ENCODE assay signal across 8 cellular contexts in the genomic region with DNA sequence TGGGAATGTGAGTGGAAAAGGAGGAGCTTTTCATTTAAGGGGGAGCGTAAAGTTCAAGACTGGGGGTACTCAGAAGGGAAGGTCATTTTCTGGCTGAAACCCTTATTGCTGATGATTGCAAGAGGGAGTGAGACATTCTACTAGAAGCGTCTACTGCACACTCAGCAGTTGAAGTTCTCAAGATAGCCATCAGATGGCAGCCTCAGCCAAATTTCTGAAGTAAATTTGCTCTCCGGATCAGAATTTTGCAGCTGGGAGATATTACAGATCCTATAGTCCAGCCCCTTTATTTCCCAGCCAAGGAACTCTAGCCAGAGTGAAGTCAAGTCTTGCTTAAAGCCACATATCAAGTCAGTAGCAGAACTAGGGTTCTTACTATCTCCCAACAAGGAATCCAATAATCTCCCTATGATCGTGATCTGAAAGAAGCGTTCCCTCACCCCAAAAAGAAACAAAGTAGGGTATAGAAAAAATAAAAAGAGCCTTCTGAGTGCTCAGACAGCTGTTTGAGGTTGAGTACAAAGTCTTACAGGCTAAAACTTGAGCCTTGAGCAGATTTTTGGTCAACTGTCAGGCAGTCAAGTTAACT. TPM values are rescaled to one million over a fixed set of nuclear protein-coding genes. Genes with fewer than 3 reads are reported as not detected.
DNase-seq lines count a peak whose midpoint lies in the region; ATAC-seq, FAIRE-seq and TF ChIP-seq lines count a peak whose summit lies in the region.

No MANE protein-coding gene starts in this region.

- no peak overlapping the region for H2AFZ ChIP-seq in fibroblast of lung (ENCODE audit: low read length)

- no peaks in the 10 kb centered on the region for H4K20me1 ChIP-seq in fibroblast of lung (ENCODE audit: control insufficient read depth, extremely low read depth, insufficient read depth, low read length)

- no peak overlapping the region for H3K4me3 ChIP-seq in fibroblast of lung (replicated peaks in 1 of 4; ENCODE audit: control extremely low read depth in 1 of 4, insufficient read depth in 1 of 4, low read depth in 3 of 4, low read length in 4 of 4)

- H3K9me3 ChIP-seq in fibroblast of lung (ENCODE audit: control insufficient read depth, insufficient read depth, low read depth, low read length), result no peaks in the 10 kb centered on the region

- no peak for ATAC-seq in HG02981 (IDR thresholded peaks at IDR 0.05; ENCODE audit: unreplicated experiment)
- no peak for ATAC-seq in activated CD4-positive, CD25-positive, alpha-beta regulatory T cell treated with anti-CD3 and anti-CD28 coated beads, Interleukin-2, amount 50 U/mL, for 24 hours

- H3K9ac ChIP-seq in fibroblast of lung (ENCODE audit: insufficient read depth, low read length), result no peak overlapping the region

- H3K4me2 ChIP-seq in fibroblast of lung (ENCODE audit: extremely low read depth, insufficient read depth, low read length), result no peak overlapping the region

- peak; percentile 52 for FAIRE-seq in GM12891 (lab: Jason Lieb, UNC)

- no peaks in the 10 kb centered on the region for H3K79me2 ChIP-seq in fibroblast of lung (ENCODE audit: control insufficient read depth, insufficient read depth, low read length)

- H3K27ac ChIP-seq in fibroblast of lung (ENCODE audit: insufficient read depth, low read length), result no peak overlapping the region

- no peaks in the 10 kb centered on the region for H3K36me3 ChIP-seq in fibroblast of lung (ENCODE audit: control insufficient read depth, insufficient read depth, low read length)

- H3K27me3 ChIP-seq in fibroblast of lung (ENCODE audit: control insufficient read depth, insufficient read depth, low read length), result peaks cover 11% of the 10 kb centered on the region

- no peak for TF ChIP-seq POLR2A in GM12891 (IDR thresholded peaks at IDR 0.05; ENCODE audit: low read depth, low read length)

- TF ChIP-seq CTCF in AG09319 (IDR thresholded peaks at IDR 0.05; ENCODE audit: low read depth, low read length), result peak; percentile 82
- peak; percentile 81 to 89 for TF ChIP-seq CTCF in fibroblast of lung (conservative IDR thresholded peaks at IDR 0.05 in 1 of 2, IDR thresholded peaks at IDR 0.05 in 1 of 2; ENCODE audit: low read depth in 1 of 2, low read length in 2 of 2)

- no peaks in the 10 kb centered on the region for H3K4me1 ChIP-seq in fibroblast of lung (ENCODE audit: control insufficient read depth, extremely low read depth, insufficient read depth, low read length)

- DNase-seq in AG09319 (ENCODE audit: extremely low read depth, low read depth) (peak; percentile 81), GM12891 (ENCODE audit: insufficient read length, low spot score) (peak; percentile 33), NCI-H1092 treated with DMSO at 0.1 percent for 48 hours (lab: John Stamatoyannopoulos, UW) (peak; percentile 86), SKM-1 treated with dmso at 0.1 percent for 144 hours (lab: John Stamatoyannopoulos, UW; ENCODE audit: unreplicated experiment) (peak; percentile 45), fibroblast of lung (ENCODE audit: low read depth in 2 of 2) (peak; percentile 64 to 94), nucleus accumbens (lab: John Stamatoyannopoulos, UW) (peak in 34 of 56 donors; percentile 3 to 67 (median 20))

TF ChIP-seq in GM12891, 5 proteins besides CTCF, POLR2A, EP300 and RAD21:
- TF ChIP-seq TAF1 (IDR thresholded peaks at IDR 0.05; ENCODE audit: low read depth, low read length), result no peak
- TF ChIP-seq PAX5 (IDR thresholded peaks at IDR 0.05; ENCODE audit: insufficient read depth, low read length, severe bottlenecking), result no peak
- no peak for TF ChIP-seq POLR2AphosphoS5 (IDR thresholded peaks at IDR 0.05; ENCODE audit: low read depth, low read length)
- TF ChIP-seq SPI1 (IDR thresholded peaks at IDR 0.05; ENCODE audit: low read depth, low read length), result no peak
- no peak for TF ChIP-seq POU2F2 (IDR thresholded peaks at IDR 0.05; ENCODE audit: low read depth, low read length)

RNA-seq across cellular contexts. Expression of gene RAX, which starts 24.0 kb away (rescaled TPM):
- polyA plus RNA-seq in GM12891 (2012; ENCODE audit: low read depth, missing spikeins), result not detected
- not detected in 2 replicates for total RNA-seq in fibroblast of lung
- polyA plus RNA-seq in fibroblast of lung, result not detected in 2 replicates
- not detected in 2 replicates for polyA plus RNA-seq in fibroblast of lung (2012)
- polyA minus RNA-seq in fibroblast of lung (ENCODE audit: low replicate concordance), result not detected in 2 replicates

RNA-seq across cellular contexts. Expression of gene GRP, which starts 29.3 kb away (rescaled TPM):
- polyA plus RNA-seq in GM12891 (2012; ENCODE audit: low read depth, missing spikeins), result not detected
- not detected in 2 replicates for total RNA-seq in fibroblast of lung
- not detected in 2 replicates for polyA plus RNA-seq in fibroblast of lung
- polyA plus RNA-seq in fibroblast of lung (2012), result not detected in 2 replicates
- not detected in 2 replicates for polyA minus RNA-seq in fibroblast of lung (ENCODE audit: low replicate concordance)

Comparison
In these comparisons a context has a peak if more than half of its experiments do, and no peak if none do; other contexts are left out.
1. DNase-seq: peak in every context shown above with its lines; median percentile 86 in NCI-H1092 treated with DMSO at 0.1 percent for 48 hours; 81 in AG09319; 79 in fibroblast of lung; 45 in SKM-1 treated with dmso at 0.1 percent for 144 hours; 33 in GM12891; 20 in nucleus accumbens.